Comparison of ENCODE assay signal across 24 cellular contexts in the genomic region with DNA sequence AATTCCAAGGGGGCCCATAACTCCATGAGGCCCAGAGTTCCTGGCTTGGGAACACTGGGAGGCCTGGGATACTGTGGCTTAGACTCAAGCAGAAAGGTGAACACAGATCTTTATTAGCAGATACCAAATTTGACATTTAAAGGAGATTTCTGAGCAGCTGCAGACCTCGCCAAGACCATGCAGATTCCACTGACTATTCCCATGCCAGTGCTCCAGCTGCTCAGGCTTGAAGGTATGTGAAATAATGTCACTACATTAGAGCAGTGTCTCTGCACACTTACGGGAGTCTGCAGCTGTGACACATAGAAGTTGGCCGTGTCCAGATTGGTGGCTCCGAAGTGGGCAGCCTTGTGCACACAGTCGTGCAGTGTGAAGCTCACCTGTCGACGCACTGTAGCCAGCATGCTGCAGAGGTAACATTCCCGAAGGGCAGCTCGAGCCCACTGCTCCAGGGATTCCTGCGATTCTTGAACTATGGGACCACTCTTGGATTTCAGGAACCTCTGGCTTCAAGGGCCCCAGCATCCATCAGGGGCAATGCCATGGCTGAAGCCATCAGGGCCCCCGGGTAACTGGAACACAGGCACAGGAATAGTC.
"Had no signal": no experiment of that assay in that cellular context is flagged by ENCODE, and none has a peak within 500 bp of the region (broad histone marks: within the 10 kb centered on the region; RNA-seq: fewer than 3 reads in every experiment).

No MANE protein-coding gene starts in this region.

- H3K9me3 Mint-ChIP-seq: natural killer cell; neural crest cell; stimulated activated memory B cell treated with anti-CD40 and anti-IgM and Interleukin-4, amounts not matched to agents 10 μg/mL and 1 μg/mL and 100 μg/mL, for 72 hours; stimulated activated naive CD8-positive, alpha-beta T cell treated with anti-CD3 and anti-CD28 coated beads, Interleukin-15, Interleukin-2, amounts not matched to agents 100 ng/mL and 50 ng/mL, for 24 hours had no signal

- ATAC-seq: esophagus mucosa; left lobe of liver; mucosa of descending colon; natural killer cell; pancreas; right lobe of liver; stimulated activated memory B cell treated with anti-CD40 and anti-IgM and Interleukin-4, amounts not matched to agents 10 μg/mL and 1 μg/mL and 100 μg/mL, for 72 hours had no signal

- H3K27me3 ChIP-seq: dorsolateral prefrontal cortex, heart right ventricle, pancreas, right lobe of liver, spleen, tibial artery, upper lobe of left lung, uterus had no signal

- H3K27me3 Mint-ChIP-seq: progenitor cell of endocrine pancreas; stimulated activated memory B cell treated with anti-CD40 and anti-IgM and Interleukin-4, amounts not matched to agents 10 μg/mL and 1 μg/mL and 100 μg/mL, for 72 hours; stimulated activated naive CD8-positive, alpha-beta T cell treated with anti-CD3 and anti-CD28 coated beads, Interleukin-15, Interleukin-2, amounts not matched to agents 100 ng/mL and 50 ng/mL, for 24 hours had no signal

- H3K4me3 ChIP-seq: dorsolateral prefrontal cortex, heart right ventricle, mucosa of descending colon, pancreas, right lobe of liver, spleen, tibial artery, upper lobe of left lung, uterus had no signal

- H3K27ac ChIP-seq: heart right ventricle, pancreas, right lobe of liver, spleen, tibial artery, upper lobe of left lung, uterus had no signal

- H3K36me3 ChIP-seq: pancreas, right lobe of liver, uterus had no signal

- H3K9me3 ChIP-seq: heart right ventricle, mucosa of descending colon, pancreas, right lobe of liver, spleen, tibial artery, upper lobe of left lung, uterus had no signal

- DNase-seq: cortex of kidney; dorsolateral prefrontal cortex; effector CD8-positive, alpha-beta T cell; heart right ventricle; islet precursor cell; mammary epithelial cell; mucosa of descending colon; natural killer cell; nucleus accumbens; pancreas; right lobe of liver; spleen; stimulated activated CD4-positive, alpha-beta T cell treated with anti-CD3 and anti-CD28 coated beads, Interleukin-15, amount 100 ng/mL, for 24 hours; stimulated activated CD4-positive, alpha-beta T cell treated with anti-CD3 and anti-CD28 coated beads, Interleukin-1b, Interleukin-23, amount 100 ng/mL, for 48 hours; stimulated activated CD4-positive, alpha-beta T cell treated with anti-CD3 and anti-CD28 coated beads, Interleukin-4, amount 100 ng/mL, for 24 hours; tibial artery; upper lobe of left lung; uterus had no signal

- H3K4me3 Mint-ChIP-seq: natural killer cell; neural crest cell; stimulated activated memory B cell treated with anti-CD40 and anti-IgM and Interleukin-4, amounts not matched to agents 10 μg/mL and 1 μg/mL and 100 μg/mL, for 72 hours; stimulated activated naive CD8-positive, alpha-beta T cell treated with anti-CD3 and anti-CD28 coated beads, Interleukin-15, Interleukin-2, amounts not matched to agents 100 ng/mL and 50 ng/mL, for 24 hours had no signal

- FAIRE-seq: pancreas had no signal

- H3K36me3 Mint-ChIP-seq: natural killer cell had no signal

- H3K27ac Mint-ChIP-seq: progenitor cell of endocrine pancreas; stimulated activated memory B cell treated with anti-CD40 and anti-IgM and Interleukin-4, amounts not matched to agents 10 μg/mL and 1 μg/mL and 100 μg/mL, for 72 hours; stimulated activated naive CD8-positive, alpha-beta T cell treated with anti-CD3 and anti-CD28 coated beads, Interleukin-15, Interleukin-2, amounts not matched to agents 100 ng/mL and 50 ng/mL, for 24 hours had no signal
